Comparison of ENCODE assay signal across 9 cellular contexts in the genomic region with DNA sequence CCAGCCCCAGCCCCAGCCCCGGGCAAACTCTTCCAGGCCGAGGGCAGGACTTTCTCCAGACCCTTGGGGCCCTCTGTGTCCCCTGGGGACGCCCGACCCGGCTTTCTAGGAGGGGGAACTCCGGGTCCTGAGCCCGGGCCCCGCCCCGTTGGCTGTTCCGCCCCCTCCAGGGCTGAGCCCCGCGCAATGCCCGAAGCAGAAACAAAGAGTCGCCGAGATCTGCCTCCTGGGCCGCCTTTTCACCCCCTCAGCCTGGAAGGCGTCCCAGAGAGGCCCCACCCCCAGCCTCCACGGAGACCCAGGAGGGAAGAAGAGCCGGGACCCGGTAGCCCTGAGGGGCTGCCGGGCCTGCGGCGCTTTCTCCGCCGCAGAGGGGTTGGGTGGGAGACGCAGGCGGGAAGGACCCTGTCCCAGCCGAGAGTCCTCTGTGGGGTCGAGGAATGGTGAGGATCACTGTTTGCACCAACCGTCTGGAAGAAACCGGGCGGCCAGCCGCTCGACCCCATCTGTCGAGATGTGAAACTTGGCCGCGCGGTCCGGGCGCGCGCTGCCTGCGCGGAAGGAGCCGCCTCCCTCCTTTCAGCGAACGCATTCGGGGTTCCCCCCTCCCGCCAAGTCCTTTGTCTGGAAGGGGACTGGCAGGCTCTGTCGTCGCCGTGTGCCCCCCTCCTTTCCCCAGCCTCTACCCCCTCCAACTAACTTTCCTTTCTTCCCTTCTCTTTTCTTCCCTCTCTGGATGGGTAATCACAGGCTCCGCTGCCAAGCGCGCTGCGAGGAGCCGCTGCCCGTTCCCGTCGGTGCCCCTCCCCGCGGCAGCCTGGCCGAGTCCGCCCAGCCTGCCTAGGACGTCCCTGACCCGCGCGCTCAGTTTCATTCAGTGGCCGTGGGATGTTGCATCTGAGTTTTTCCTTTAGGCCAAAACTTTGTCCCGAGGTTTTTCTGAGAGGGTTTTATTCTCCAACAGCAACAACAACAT. TPM values are rescaled to one million over a fixed set of nuclear protein-coding genes. Genes with fewer than 3 reads are reported as not detected.
DNase-seq lines count a peak whose midpoint lies in the region; ATAC-seq and TF ChIP-seq lines count a peak whose summit lies in the region.
"Had no signal": no experiment of that assay in that cellular context is flagged by ENCODE, and none has a peak within 500 bp of the region (broad histone marks: within the 10 kb centered on the region; RNA-seq: fewer than 3 reads in every experiment).

No MANE protein-coding gene starts in this region.

- CTCF ChIA-PET in activated CD4-positive, alpha-beta memory T cell treated with anti-CD3 and anti-CD28 coated beads for 36 hours (lab: Charles Lee) = no interaction called here

- peaks cover 80% of the 10 kb centered on the region for H3K27me3 Mint-ChIP-seq in activated CD4-positive, alpha-beta memory T cell treated with anti-CD3 and anti-CD28 coated beads for 36 hours

- peak; percentile 94 for DNase-seq in Daoy (ENCODE audit: low read depth)
- DNase-seq in LNCaP clone FGC (ENCODE audit: low read depth) = no peak
- peak; percentile 40 for DNase-seq in foreskin melanocyte
- peak; percentile 78 for DNase-seq in retina
- no peak for DNase-seq in SK-N-DZ (ENCODE audit: low spot score)
- DNase-seq in activated gamma-delta T cell (lab: John Stamatoyannopoulos, UW) = no peak
- DNase-seq in activated CD4-positive, alpha-beta memory T cell treated with anti-CD3 and anti-CD28 coated beads for 36 hours = no peak
- DNase-seq: NCI-H2081 treated with DMSO at 0.1 percent for 48 hours had no signal

- H3K9me3 Mint-ChIP-seq in activated CD4-positive, alpha-beta memory T cell treated with anti-CD3 and anti-CD28 coated beads for 36 hours = no peaks in the 10 kb centered on the region

- ATAC-seq in HG03045 (IDR thresholded peaks at IDR 0.05; ENCODE audit: unreplicated experiment) = no peak

- no peak overlapping the region for H3K4me3 Mint-ChIP-seq in activated CD4-positive, alpha-beta memory T cell treated with anti-CD3 and anti-CD28 coated beads for 36 hours

- TF ChIP-seq CTCF in LNCaP clone FGC (IDR thresholded peaks at IDR 0.05; ENCODE audit: control insufficient read depth, extremely low read depth, insufficient read depth) = no peak

- intact Hi-C loops in activated CD4-positive, alpha-beta memory T cell treated with anti-CD3 and anti-CD28 coated beads for 36 hours (cut with micrococcal nuclease) = loop anchor here (2.0 kb wide), 2 partner anchors 15 to 41 kb away; no protein-coding TSS in a partner anchor

- no peak overlapping the region for H3K27ac Mint-ChIP-seq in activated CD4-positive, alpha-beta memory T cell treated with anti-CD3 and anti-CD28 coated beads for 36 hours

- H3K36me3 Mint-ChIP-seq in activated CD4-positive, alpha-beta memory T cell treated with anti-CD3 and anti-CD28 coated beads for 36 hours = no peaks in the 10 kb centered on the region

- 0 out of 2 replicates have a peak overlapping the region, but pooled peaks have one; percentile 7 for H3K4me3 ChIP-seq in LNCaP clone FGC (ENCODE audit: low read depth, low read length)

- H3K4me1 Mint-ChIP-seq in activated CD4-positive, alpha-beta memory T cell treated with anti-CD3 and anti-CD28 coated beads for 36 hours (ENCODE audit: low read depth) = peaks cover 19% of the 10 kb centered on the region

- POLR2A ChIA-PET in activated CD4-positive, alpha-beta memory T cell treated with anti-CD3 and anti-CD28 coated beads for 36 hours (lab: Charles Lee) = no interaction called here

RNA-seq across cellular contexts. Expression of gene EN2, which starts 10.2 kb away (rescaled TPM):
- 1.4 and 3.5 TPM in 2 replicates for total RNA-seq in Daoy (2014; rRNA removed; shearing (Covaris generic))
- not detected in 2 replicates for polyA plus RNA-seq in SK-N-DZ (2014; cell fraction: cytosol; rRNA removed)
- polyA plus RNA-seq in SK-N-DZ (2014; cell fraction: nucleus; rRNA removed) = not detected in 2 replicates
- not detected for total RNA-seq in activated CD4-positive, alpha-beta memory T cell treated with anti-CD3 and anti-CD28 coated beads for 36 hours

Comparison
In these comparisons a context has a peak if more than half of its experiments do, and no peak if none do; other contexts are left out.
1. DNase-seq: peak in Daoy (single experiment), foreskin melanocyte (single experiment) and retina (single experiment); none in LNCaP clone FGC (single experiment), SK-N-DZ (single experiment), activated gamma-delta T cell (single experiment) and activated CD4-positive, alpha-beta memory T cell treated with anti-CD3 and anti-CD28 coated beads for 36 hours (single experiment).